ENCODE assay signal across 11 cellular contexts in the genomic region with DNA sequence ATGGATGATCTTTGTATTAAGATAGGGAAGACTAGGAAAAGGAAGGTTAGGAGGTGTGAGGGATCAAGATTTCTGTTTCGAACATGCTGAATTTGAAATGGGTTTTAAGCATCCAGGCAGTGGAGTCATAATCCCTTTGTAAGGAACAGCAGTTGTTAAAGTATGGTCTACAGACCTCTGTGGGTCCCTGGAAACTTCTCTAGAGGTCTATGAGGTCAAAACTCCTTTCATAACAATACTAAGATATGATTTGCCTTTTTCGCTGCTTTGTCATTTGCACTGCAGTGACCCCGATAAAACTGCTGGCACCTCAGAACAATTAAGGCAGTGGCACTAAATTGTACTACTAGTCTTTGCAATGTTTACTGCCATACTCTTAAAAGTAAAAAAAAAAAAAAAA. TPM values are rescaled to one million over a fixed set of nuclear protein-coding genes. Genes with fewer than 3 reads are reported as not detected.
DNase-seq lines count a peak whose midpoint lies in the region; ATAC-seq and TF ChIP-seq lines count a peak whose summit lies in the region.
"Had no signal": no experiment of that assay in that cellular context is flagged by ENCODE, and none has a peak within 500 bp of the region (broad histone marks: within the 10 kb centered on the region; RNA-seq: fewer than 3 reads in every experiment).

No MANE protein-coding gene starts in this region.

- H3K27ac Mint-ChIP-seq in activated naive CD4-positive, alpha-beta T cell treated with anti-CD3 and anti-CD28 coated beads, Interleukin-2, amount 50 U/mL, for 24 hours, result no peak overlapping the region
- no peak overlapping the region for H3K27ac Mint-ChIP-seq in endothelial cell (ENCODE audit: unreplicated experiment)
- H3K27ac Mint-ChIP-seq in stimulated activated naive CD8-positive, alpha-beta T cell treated with anti-CD3 and anti-CD28 coated beads, Interleukin-15, amount 100 ng/mL, for 72 hours, result peak overlapping the region in 1 of 2 donors; percentile 36

- no peaks in the 10 kb centered on the region for H3K27me3 Mint-ChIP-seq in activated naive CD4-positive, alpha-beta T cell treated with anti-CD3 and anti-CD28 coated beads, Interleukin-2, amount 50 U/mL, for 24 hours
- H3K27me3 Mint-ChIP-seq in endothelial cell (ENCODE audit: unreplicated experiment), result peaks cover 2% of the 10 kb centered on the region
- no peaks in the 10 kb centered on the region for H3K27me3 Mint-ChIP-seq in stimulated activated naive CD8-positive, alpha-beta T cell treated with anti-CD3 and anti-CD28 coated beads, Interleukin-15, amount 100 ng/mL, for 72 hours

- ATAC-seq in stimulated activated naive CD8-positive, alpha-beta T cell treated with anti-CD3 and anti-CD28 coated beads, Interleukin-15, amount 100 ng/mL, for 72 hours, result no peak
- ATAC-seq in GM19324 (IDR thresholded peaks at IDR 0.05; ENCODE audit: low FRiP score, unreplicated experiment), result no peak

- H3K36me3 Mint-ChIP-seq in activated naive CD4-positive, alpha-beta T cell treated with anti-CD3 and anti-CD28 coated beads, Interleukin-2, amount 50 U/mL, for 24 hours, result no peaks in the 10 kb centered on the region
- H3K36me3 Mint-ChIP-seq in endothelial cell (ENCODE audit: low read depth, unreplicated experiment), result no peaks in the 10 kb centered on the region

- TF ChIP-seq CTCF in endothelial cell (IDR thresholded peaks at IDR 0.05; ENCODE audit: unreplicated experiment), result no peak

- DNase-seq in activated naive CD4-positive, alpha-beta T cell treated with anti-CD3 and anti-CD28 coated beads, Interleukin-2, amount 50 U/mL, for 16 hours, result no peak
- DNase-seq in RKO (ENCODE audit: low spot score) (peak; percentile 52), endothelial cell (ENCODE audit: low spot score) (no peak), NCI-H1417 (lab: John Stamatoyannopoulos, UW) (no peak), AML-193 (lab: John Stamatoyannopoulos, UW) (no peak)
- no peak for DNase-seq in stimulated activated naive CD8-positive, alpha-beta T cell treated with anti-CD3 and anti-CD28 coated beads, Interleukin-15, amount 100 ng/mL, for 72 hours
- DNase-seq: activated CD8-positive, alpha-beta memory T cell treated with anti-CD3 and anti-CD28 coated beads, Interleukin-2, amount 50 U/mL, for 48 hours; head of caudate nucleus; NCI-H1092 treated with DMSO at 0.1 percent for 48 hours had no signal

- no peaks in the 10 kb centered on the region for H3K9me3 Mint-ChIP-seq in activated naive CD4-positive, alpha-beta T cell treated with anti-CD3 and anti-CD28 coated beads, Interleukin-2, amount 50 U/mL, for 24 hours
- H3K9me3 Mint-ChIP-seq in endothelial cell (ENCODE audit: unreplicated experiment), result no peaks in the 10 kb centered on the region
- H3K9me3 Mint-ChIP-seq in stimulated activated naive CD8-positive, alpha-beta T cell treated with anti-CD3 and anti-CD28 coated beads, Interleukin-15, amount 100 ng/mL, for 72 hours, result no peaks in the 10 kb centered on the region

- H3K4me3 Mint-ChIP-seq in activated naive CD4-positive, alpha-beta T cell treated with anti-CD3 and anti-CD28 coated beads, Interleukin-2, amount 50 U/mL, for 24 hours, result peak overlapping the region; percentile 95
- peak overlapping the region; percentile 97 for H3K4me3 Mint-ChIP-seq in endothelial cell (ENCODE audit: unreplicated experiment)
- peak overlapping the region; percentile 90 to 99 for H3K4me3 Mint-ChIP-seq in stimulated activated naive CD8-positive, alpha-beta T cell treated with anti-CD3 and anti-CD28 coated beads, Interleukin-15, amount 100 ng/mL, for 72 hours

- peaks cover 33% of the 10 kb centered on the region for H3K4me1 Mint-ChIP-seq in activated naive CD4-positive, alpha-beta T cell treated with anti-CD3 and anti-CD28 coated beads, Interleukin-2, amount 50 U/mL, for 24 hours
- H3K4me1 Mint-ChIP-seq in endothelial cell (ENCODE audit: unreplicated experiment), result peaks cover 8% of the 10 kb centered on the region
- H3K4me1 Mint-ChIP-seq in stimulated activated naive CD8-positive, alpha-beta T cell treated with anti-CD3 and anti-CD28 coated beads, Interleukin-15, amount 100 ng/mL, for 72 hours, result peaks cover 23% of the 10 kb centered on the region

RNA-seq across cellular contexts. Expression of a gene that starts 1.5 kb away (rescaled TPM):
- total RNA-seq in endothelial cell (ENCODE audit: unreplicated experiment), result 12.5 TPM

RNA-seq across cellular contexts. Expression of a gene that starts 21.8 kb away (rescaled TPM):
- 188 TPM for total RNA-seq in endothelial cell (ENCODE audit: unreplicated experiment)
